ENCODE assay signal across 8 cellular contexts in the genomic region with DNA sequence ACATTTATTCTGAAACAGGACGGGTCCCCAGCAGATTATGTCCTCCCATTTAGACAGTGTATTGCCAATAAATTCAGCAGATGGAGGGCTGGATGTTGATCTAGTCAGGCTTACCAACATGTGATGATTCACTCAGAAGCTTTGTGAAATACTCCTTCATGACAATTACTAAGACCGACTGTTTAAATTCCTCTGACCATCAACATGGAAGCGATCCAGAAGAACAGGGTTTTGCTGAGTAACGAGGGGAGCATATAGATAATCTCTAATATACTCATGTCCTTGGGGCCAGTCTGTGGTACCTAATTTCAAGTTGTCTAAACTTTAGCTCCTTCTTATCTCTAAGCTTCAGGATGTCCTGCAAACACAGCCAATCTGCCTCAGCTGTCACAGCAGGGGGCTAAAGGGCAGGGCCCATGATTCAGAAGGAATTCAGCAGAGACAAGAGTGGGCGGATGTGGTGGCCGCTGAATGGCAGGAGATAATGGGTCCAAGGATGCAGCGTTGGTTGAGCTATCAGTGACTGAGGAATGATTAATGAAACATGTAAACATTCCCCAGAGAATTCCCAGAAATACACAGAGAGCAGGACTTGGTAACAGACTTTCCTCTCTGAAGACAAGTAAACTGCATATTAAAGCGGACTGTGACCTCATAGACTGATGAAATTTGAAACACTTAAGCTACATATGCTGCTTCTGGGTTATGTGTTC.
DNase-seq lines count a peak whose midpoint lies in the region; ATAC-seq and TF ChIP-seq lines count a peak whose summit lies in the region.

No MANE protein-coding gene starts in this region.

- CTCF ChIA-PET in GM10248 (lab: Yijun Ruan, JAX) = no interaction called here

- peak; percentile 17 for DNase-seq in DMS 273 treated with DMSO at 0.1 percent for 48 hours (lab: John Stamatoyannopoulos, UW)
- DNase-seq in NCI-H460 (ENCODE audit: extremely low read depth, low read depth) = peak; percentile 95
- peak; percentile 78 for DNase-seq in epidermal melanocyte (ENCODE audit: insufficient read length, low spot score)
- peak; percentile 94 for DNase-seq in myocyte (ENCODE audit: low read depth)
- DNase-seq in stimulated activated CD4-positive, alpha-beta T cell treated with anti-CD3 and anti-CD28 coated beads, Interleukin-2, amount 100 ng/mL, for 24 hours = no peak
- DNase-seq in COR-L47 (lab: John Stamatoyannopoulos, UW) = no peak
- no peak for DNase-seq in GM10248 (ENCODE audit: extremely low spot score)

- POLR2A ChIA-PET in GM10248 (lab: Yijun Ruan, JAX) = no interaction called here

- TF ChIP-seq CTCF in GM10248 (IDR thresholded peaks at IDR 0.05; ENCODE audit: control extremely low read depth, extremely low read depth, low read depth, missing control alignments) = no peak

- ATAC-seq in GM18519 (IDR thresholded peaks at IDR 0.05; ENCODE audit: low FRiP score, unreplicated experiment) = no peak

Comparison
In these comparisons a context has a peak if more than half of its experiments do, and no peak if none do; other contexts are left out.
1. DNase-seq: peak in DMS 273 treated with DMSO at 0.1 percent for 48 hours (single experiment), NCI-H460 (single experiment), epidermal melanocyte (single experiment) and myocyte (single experiment); none in stimulated activated CD4-positive, alpha-beta T cell treated with anti-CD3 and anti-CD28 coated beads, Interleukin-2, amount 100 ng/mL, for 24 hours (0 of 2), COR-L47 (single experiment) and GM10248 (single experiment).